In the genomic region with DNA sequence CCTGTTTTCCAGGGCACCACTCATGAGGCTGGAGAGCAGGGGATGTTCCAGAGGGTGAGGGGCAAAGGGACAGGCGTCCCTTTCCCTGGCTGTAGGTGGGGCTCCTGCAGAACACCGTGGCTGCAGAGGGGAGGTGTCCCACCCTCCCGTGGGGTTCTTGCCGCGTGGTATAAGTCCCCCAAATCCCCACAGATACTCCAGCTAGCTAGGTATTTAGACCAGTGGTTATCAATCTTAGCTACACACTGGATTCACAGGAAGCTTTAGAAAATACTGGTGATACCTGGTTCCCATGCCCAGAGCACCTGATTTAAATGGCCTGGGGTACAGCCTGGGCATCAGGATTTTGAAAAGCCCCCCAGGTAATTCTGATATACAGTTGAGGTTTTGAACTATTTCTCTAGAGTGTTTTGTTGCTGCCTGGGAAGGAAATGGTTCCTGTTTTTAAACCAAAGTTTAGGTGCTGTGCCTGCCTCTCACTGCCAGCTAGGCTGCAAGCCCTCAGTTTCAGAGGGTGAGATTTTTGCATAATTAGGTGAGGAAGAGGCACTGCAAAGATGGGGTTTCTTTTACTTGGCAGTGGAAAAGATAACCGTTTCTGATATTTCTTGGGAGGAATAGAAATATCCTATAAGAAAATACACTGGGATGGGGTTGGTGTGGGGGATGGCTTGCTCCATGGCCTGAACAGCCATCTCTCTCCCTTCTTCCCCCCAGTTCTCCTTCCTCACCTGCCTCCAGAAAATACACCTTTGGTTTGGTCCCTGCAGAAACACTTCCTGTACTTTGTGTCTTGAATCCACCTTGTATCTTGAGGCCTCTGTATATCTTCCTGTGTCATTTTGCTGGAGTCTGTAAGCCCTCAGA, we compare ENCODE assay signal across 10 cellular contexts. TPM values are rescaled to one million over a fixed set of nuclear protein-coding genes. Genes with fewer than 3 reads are reported as not detected.
A peak's percentile ranks its signal among the peaks of the same experiment; 100 is the strongest.
DNase-seq lines count a peak whose midpoint lies in the region; ATAC-seq, FAIRE-seq and TF ChIP-seq lines count a peak whose summit lies in the region.
"Had no signal": no experiment of that assay in that cellular context is flagged by ENCODE, and none has a peak within 500 bp of the region (broad histone marks: within the 10 kb centered on the region; RNA-seq: fewer than 3 reads in every experiment).

No MANE protein-coding gene starts in this region.

- FAIRE-seq in GM18507 (lab: Jason Lieb, UNC), result peak; percentile 63
- FAIRE-seq: frontal cortex had no signal

- H3K9ac ChIP-seq in OCI-LY3 (ENCODE audit: low read length), result peak overlapping the region; percentile 98
- H3K9ac ChIP-seq: SK-N-SH had no signal

- H3K4me1 ChIP-seq in OCI-LY3 (ENCODE audit: low read length) (peaks cover 70% of the 10 kb centered on the region), spleen (peaks cover 66 to 100% (median 84%) of the 10 kb centered on the region in 6 donors)

- H3K4me3 ChIP-seq in OCI-LY3 (ENCODE audit: low read length) (peak overlapping the region; percentile 84), spleen (peak overlapping the region; percentile 56 to 96 (median 81))

- H3K9me3 ChIP-seq in OCI-LY3 (ENCODE audit: insufficient read depth, low read length) (no peaks in the 10 kb centered on the region), spleen (no peaks in the 10 kb centered on the region)
- H3K9me3 ChIP-seq: SK-N-SH had no signal

- H3K4me1 Mint-ChIP-seq in effector memory CD8-positive, alpha-beta T cell (ENCODE audit: low read depth in 2 of 2), result peaks cover 67 to 77% of the 10 kb centered on the region in 2 donors
- peaks cover 38% of the 10 kb centered on the region for H3K4me1 Mint-ChIP-seq in progenitor cell of endocrine pancreas (ENCODE audit: low read depth)

- peak overlapping the region; percentile 94 to 95 for H3K27ac Mint-ChIP-seq in effector memory CD8-positive, alpha-beta T cell
- H3K27ac Mint-ChIP-seq in progenitor cell of endocrine pancreas, result no peak overlapping the region

- H3K27me3 ChIP-seq in OCI-LY3 (ENCODE audit: low read depth, low read length) (no peaks in the 10 kb centered on the region), spleen (replicated peaks in 1 of 7) (no peaks in the 10 kb centered on the region)

- peak overlapping the region; percentile 88 for H3K4me2 ChIP-seq in OCI-LY3 (ENCODE audit: low read length)

- WGBS in spleen, 5 donors, result 21 to 35% (median 28%) methylated on average over 6 of the region's 6 CpGs

- H3K27ac ChIP-seq in OCI-LY3 (ENCODE audit: low read length) (peak overlapping the region; percentile 88), spleen (peak overlapping the region; percentile 76 to 100 (median 95))

- DNase-seq in GM18507 (ENCODE audit: extremely low spot score, insufficient read length, low read depth), result no peak
- no peak for DNase-seq in effector memory CD8-positive, alpha-beta T cell
- no peak for DNase-seq in spleen
- no peak for DNase-seq in progenitor cell of endocrine pancreas (ENCODE audit: low spot score, unreplicated experiment)
- DNase-seq in NCI-H69 (lab: John Stamatoyannopoulos, UW), result no peak
- DNase-seq: SK-N-SH had no signal

- TF ChIP-seq CTCF in OCI-LY3 (IDR thresholded peaks at IDR 0.05; ENCODE audit: low read depth, low read length) (no peak), spleen (IDR thresholded peaks at IDR 0.05 in 8 of 11, conservative IDR thresholded peaks at IDR 0.05 in 3 of 11) (no peak), progenitor cell of endocrine pancreas (IDR thresholded peaks at IDR 0.05; ENCODE audit: unreplicated experiment) (no peak)

- intact Hi-C loops in spleen (cut with DNase I; ENCODE audit: low total_unique reads), result no loop called here

- H3K4me3 Mint-ChIP-seq in effector memory CD8-positive, alpha-beta T cell, result peak overlapping the region; percentile 92 to 94
- no peak overlapping the region for H3K4me3 Mint-ChIP-seq in progenitor cell of endocrine pancreas (ENCODE audit: low read depth)

- peaks cover 70% of the 10 kb centered on the region for H3K36me3 Mint-ChIP-seq in effector memory CD8-positive, alpha-beta T cell (ENCODE audit: insufficient read depth)
- no peaks in the 10 kb centered on the region for H3K36me3 Mint-ChIP-seq in progenitor cell of endocrine pancreas (ENCODE audit: insufficient read depth)

- H3K79me2 ChIP-seq in OCI-LY3 (ENCODE audit: low read length), result peaks cover 71% of the 10 kb centered on the region

- H2AFZ ChIP-seq in OCI-LY3 (ENCODE audit: low read depth, low read length), result no peak overlapping the region

- H3K36me3 ChIP-seq in OCI-LY3 (replicated peaks; ENCODE audit: low read depth, low read length), result peaks cover 32% of the 10 kb centered on the region
- peaks cover 0 to 43% (median 10%) of the 10 kb centered on the region in 6 donors for H3K36me3 ChIP-seq in spleen

- no peaks in the 10 kb centered on the region for H3K27me3 Mint-ChIP-seq in effector memory CD8-positive, alpha-beta T cell
- peaks cover 28% of the 10 kb centered on the region for H3K27me3 Mint-ChIP-seq in progenitor cell of endocrine pancreas

- no peak for TF ChIP-seq POLR2A in spleen (IDR thresholded peaks at IDR 0.05)

- H4K20me1 ChIP-seq in OCI-LY3 (ENCODE audit: insufficient read depth, low read length), result peaks cover 20% of the 10 kb centered on the region

- no peak for ATAC-seq in effector memory CD8-positive, alpha-beta T cell (replicated peaks)
- no peak for ATAC-seq in GM19351 (IDR thresholded peaks at IDR 0.05; ENCODE audit: unreplicated experiment)
- ATAC-seq in HG02938 (IDR thresholded peaks at IDR 0.05; ENCODE audit: unreplicated experiment), result no peak

- H3K9me3 Mint-ChIP-seq in effector memory CD8-positive, alpha-beta T cell, result no peaks in the 10 kb centered on the region
- no peaks in the 10 kb centered on the region for H3K9me3 Mint-ChIP-seq in progenitor cell of endocrine pancreas (ENCODE audit: low read depth)

RNA-seq across cellular contexts. Expression of a gene that starts 51.7 kb away (rescaled TPM):
- total RNA-seq in spleen, result 100 to 1,000 TPM; 121 to 168 (median 131) TPM
- 10 to 100 TPM; 32.2 to 39.5 (median 35.8) TPM for polyA plus RNA-seq in spleen
- total RNA-seq in progenitor cell of endocrine pancreas, result 7.0 and 7.9 TPM in 2 replicates

RNA-seq across cellular contexts. Expression of a gene that starts 53.2 kb away (rescaled TPM):
- total RNA-seq in spleen, result 10 to 100 TPM; 38.7 to 48.6 (median 43.0) TPM
- polyA plus RNA-seq in spleen, result 10 to 100 TPM; 41.8 to 51.6 (median 50.0) TPM
- total RNA-seq in progenitor cell of endocrine pancreas, result 36.8 and 39.5 TPM in 2 replicates

Comparison
In these comparisons a context has a peak if more than half of its experiments do, and no peak if none do; other contexts are left out.
1. RNA of a gene that starts 51.7 kb away (total RNA-seq): 121 to 168 TPM in spleen; 7.0 to 7.9 TPM in progenitor cell of endocrine pancreas; every median in the first group is over 10 times any median in the second.